8 cellular contexts compared by ENCODE assay signal in genomic region chr1:219416598-219417238, GRCh38.
A peak's percentile ranks its signal among the peaks of the same experiment; 100 is the strongest.
DNase-seq lines count a peak whose midpoint lies in the region; ATAC-seq, FAIRE-seq and TF ChIP-seq lines count a peak whose summit lies in the region.

No MANE protein-coding gene starts in this region.

- FAIRE-seq in pancreas (lab: Jason Lieb, UNC) = no peak

- H3K27me3 Mint-ChIP-seq in activated T-cell treated with anti-CD3 and anti-CD28 coated beads, Interleukin-2, amount 50 U/mL, for 4 hours (ENCODE audit: low read depth) = peaks cover 2% of the 10 kb centered on the region

- H3K27ac ChIP-seq in pancreas = no peak overlapping the region

- H3K36me3 Mint-ChIP-seq in activated T-cell treated with anti-CD3 and anti-CD28 coated beads, Interleukin-2, amount 50 U/mL, for 4 hours (ENCODE audit: insufficient read depth) = no peaks in the 10 kb centered on the region

- intact Hi-C loops in pancreas (cut with DNase I) = no loop called here

- H3K4me1 ChIP-seq in pancreas = peaks cover 0 to 12% (median 10%) of the 10 kb centered on the region in 3 donors

- no peaks in the 10 kb centered on the region for H3K27me3 ChIP-seq in pancreas

- no peak overlapping the region for H3K4me3 ChIP-seq in foreskin fibroblast (ENCODE audit: low read depth in 1 of 2, low read length in 2 of 2)
- H3K4me3 ChIP-seq in pancreas = no peak overlapping the region

- 27 to 29% methylated on average over 1 of the region's 1 CpG for WGBS in pancreas, 2 donors

- no peaks in the 10 kb centered on the region for H3K4me1 Mint-ChIP-seq in activated T-cell treated with anti-CD3 and anti-CD28 coated beads, Interleukin-2, amount 50 U/mL, for 4 hours (ENCODE audit: low read depth)

- H3K4me3 Mint-ChIP-seq in activated T-cell treated with anti-CD3 and anti-CD28 coated beads, Interleukin-2, amount 50 U/mL, for 4 hours = no peak overlapping the region

- TF ChIP-seq CTCF in foreskin fibroblast (IDR thresholded peaks at IDR 0.05; ENCODE audit: low read depth, low read length) (peak; percentile 65), pancreas (IDR thresholded peaks at IDR 0.05) (peak; percentile 28 to 56 (median 51))

- H3K9me3 ChIP-seq in pancreas = no peaks in the 10 kb centered on the region

- no peaks in the 10 kb centered on the region for H3K9me3 Mint-ChIP-seq in activated T-cell treated with anti-CD3 and anti-CD28 coated beads, Interleukin-2, amount 50 U/mL, for 4 hours

- H3K36me3 ChIP-seq in pancreas = no peaks in the 10 kb centered on the region

- DNase-seq in DMS114 treated with DMSO at 0.1 percent for 48 hours (lab: John Stamatoyannopoulos, UW; ENCODE audit: unreplicated experiment) (peak; percentile 30), OCI-M1 (lab: John Stamatoyannopoulos, UW) (peak; percentile 83), foreskin fibroblast (peak; percentile 28 to 64), pancreas (peak in 5 of 6 donors; percentile 37 to 72 (median 60)), occipital lobe (lab: John Stamatoyannopoulos, UW) (no peak)
- peak; percentile 33 for DNase-seq in activated T-cell treated with anti-CD3 and anti-CD28 coated beads, Interleukin-2, amount 50 U/mL, for 4 hours

- peak; percentile 52 for ATAC-seq in GM19468 (IDR thresholded peaks at IDR 0.05; ENCODE audit: extremely low read depth, unreplicated experiment)
- peak; percentile 88 for ATAC-seq in HG03521 (IDR thresholded peaks at IDR 0.05; ENCODE audit: unreplicated experiment)
- no peak for ATAC-seq in activated T-cell treated with anti-CD3 and anti-CD28 coated beads, Interleukin-2, amount 50 U/mL, for 4 hours
- peak; percentile 77 to 90 (median 84) for ATAC-seq in pancreas

Comparison
In these comparisons a context has a peak if more than half of its experiments do, and no peak if none do; other contexts are left out.
1. ATAC-seq: peak in GM19468 (single experiment), HG03521 (single experiment) and pancreas (4 of 4); none in activated T-cell treated with anti-CD3 and anti-CD28 coated beads, Interleukin-2, amount 50 U/mL, for 4 hours (0 of 2).